24 cellular contexts compared by ENCODE assay signal in genomic region chr1:150179867-150180266, GRCh38.
"Had no signal": no experiment of that assay in that cellular context is flagged by ENCODE, and none has a peak within 500 bp of the region (broad histone marks: within the 10 kb centered on the region; RNA-seq: fewer than 3 reads in every experiment).

No MANE protein-coding gene starts in this region.

- DNase-seq: Karpas-422; KG1; MG63; NCI-H1092; NCI-H1105 treated with DMSO at 0.1 percent for 48 hours; NCI-H1417 treated with DMSO at 0.1 percent for 48 hours; NCI-H146; NCI-H1694 treated with DMSO at 0.1 percent for 48 hours; NCI-H2029; NCI-H2081 treated with DMSO at 0.1 percent for 48 hours; NCI-H2171; NCI-H345; NCI-H446 treated with DMSO at 0.1 percent for 48 hours; NCI-H510A treated with DMSO at 0.1 percent for 48 hours; NCI-H526; NCI-H82; NK-92 treated with Interleukin-12 subunit alpha and Interleukin-12 subunit beta, amount 100 ng/mL, for 24 hours; OCI-M1; PC-9; Peyer's patch; SHP77 treated with DMSO at 0.1 percent for 48 hours; SJCRH30 had no signal

- H3K9me3 ChIP-seq: MG63, Peyer's patch, SJCRH30 had no signal

- H3K4me2 ChIP-seq: PC-9 had no signal

- H3K27ac ChIP-seq: PC-9, Peyer's patch, SJCRH30 had no signal

- H3K4me1 ChIP-seq: SJCRH30 had no signal

- H2AFZ ChIP-seq: PC-9 had no signal

- H3K36me3 ChIP-seq: MG63, Peyer's patch, SJCRH30 had no signal

- ATAC-seq: Right ventricle myocardium inferior, SK-N-SH treated with all-trans-retinoic acid at 6 μM for 48 hours had no signal

- H3K27me3 ChIP-seq: MG63, Peyer's patch, SJCRH30 had no signal

- H3K4me3 ChIP-seq: MG63, PC-9, Peyer's patch, SJCRH30 had no signal
